9 cellular contexts compared by ENCODE assay signal in genomic region chr7:139647812-139648616, GRCh38.
DNase-seq lines count a peak whose midpoint lies in the region; ATAC-seq and TF ChIP-seq lines count a peak whose summit lies in the region.
"Had no signal": no experiment of that assay in that cellular context is flagged by ENCODE, and none has a peak within 500 bp of the region (broad histone marks: within the 10 kb centered on the region; RNA-seq: fewer than 3 reads in every experiment).

No MANE protein-coding gene starts in this region.

- peaks cover 67% of the 10 kb centered on the region for H3K4me1 Mint-ChIP-seq in activated T-cell treated with anti-CD3 and anti-CD28 coated beads, Interleukin-2, amount 50 U/mL, for 72 hours (ENCODE audit: low read depth)
- peaks cover 42% of the 10 kb centered on the region for H3K4me1 Mint-ChIP-seq in activated T-helper 2 cell treated with anti-CD3 and anti-CD28 coated beads, Interferon-gamma antibody, Interleukin-2, Interleukin-4, amounts not matched to agents 10 μg/mL and 5 μg/mL and 100 μg/mL, durations not matched to agents 14 hours and 24 hours and 36 hours (ENCODE audit: low read depth)

- H3K36me3 Mint-ChIP-seq in activated T-cell treated with anti-CD3 and anti-CD28 coated beads, Interleukin-2, amount 50 U/mL, for 72 hours (ENCODE audit: insufficient read depth in 2 of 2): no peaks in the 10 kb centered on the region
- H3K36me3 Mint-ChIP-seq in activated T-helper 2 cell treated with anti-CD3 and anti-CD28 coated beads, Interferon-gamma antibody, Interleukin-2, Interleukin-4, amounts not matched to agents 10 μg/mL and 5 μg/mL and 100 μg/mL, durations not matched to agents 14 hours and 24 hours and 36 hours (ENCODE audit: low read depth): no peaks in the 10 kb centered on the region

- TF ChIP-seq RAD21 in liver (IDR thresholded peaks at IDR 0.05): no peak

- H3K4me3 ChIP-seq in liver (ENCODE audit: low read depth in 1 of 3, low read length in 3 of 3): no peak overlapping the region

- H3K27me3 ChIP-seq in liver (ENCODE audit: control insufficient read depth in 4 of 4, insufficient read depth in 4 of 4, low read length in 3 of 4): no peaks in the 10 kb centered on the region

- H3K27ac Mint-ChIP-seq in activated T-cell treated with anti-CD3 and anti-CD28 coated beads, Interleukin-2, amount 50 U/mL, for 72 hours: peak overlapping the region; percentile 90
- H3K27ac Mint-ChIP-seq in activated T-helper 2 cell treated with anti-CD3 and anti-CD28 coated beads, Interferon-gamma antibody, Interleukin-2, Interleukin-4, amounts not matched to agents 10 μg/mL and 5 μg/mL and 100 μg/mL, durations not matched to agents 14 hours and 24 hours and 36 hours: peak overlapping the region; percentile 54

- peaks cover 0 to 3% (median 1%) of the 10 kb centered on the region in 4 donors for H3K36me3 ChIP-seq in liver (ENCODE audit: control insufficient read depth in 4 of 4, insufficient read depth in 3 of 4, low read depth in 1 of 4, low read length in 3 of 4)

- intact Hi-C loops in activated T-helper 2 cell treated with anti-CD3 and anti-CD28 coated beads, Interferon-gamma antibody, Interleukin-2, Interleukin-4, amounts not matched to agents 10 μg/mL and 5 μg/mL and 100 μg/mL, durations not matched to agents 14 hours and 24 hours and 36 hours (cut with micrococcal nuclease): loop anchor here (2.0 to 5.0 kb wide), 3 partner anchors 74 to 355 kb away; no protein-coding TSS in a partner anchor

- peaks cover 7 to 77% (median 61%) of the 10 kb centered on the region in 4 donors for H3K4me1 ChIP-seq in liver (ENCODE audit: control insufficient read depth in 4 of 4, insufficient read depth in 4 of 4, low read length in 3 of 4)

- peak in 1 of 2 donors; percentile 17 for ATAC-seq in activated T-cell treated with anti-CD3 and anti-CD28 coated beads, Interleukin-2, amount 50 U/mL, for 72 hours (replicated peaks in 1 of 2)
- ATAC-seq in HG03135 (IDR thresholded peaks at IDR 0.05; ENCODE audit: unreplicated experiment): no peak

- H3K27ac ChIP-seq in liver (ENCODE audit: low read depth in 1 of 2, low read length in 2 of 2): peak overlapping the region; percentile 49 to 75

- no peaks in the 10 kb centered on the region for H3K9me3 Mint-ChIP-seq in activated T-cell treated with anti-CD3 and anti-CD28 coated beads, Interleukin-2, amount 50 U/mL, for 72 hours
- H3K9me3 Mint-ChIP-seq in activated T-helper 2 cell treated with anti-CD3 and anti-CD28 coated beads, Interferon-gamma antibody, Interleukin-2, Interleukin-4, amounts not matched to agents 10 μg/mL and 5 μg/mL and 100 μg/mL, durations not matched to agents 14 hours and 24 hours and 36 hours: no peaks in the 10 kb centered on the region

- WGBS in liver: 77% methylated on average over 12 of the region's 12 CpGs

- TF ChIP-seq CTCF in liver (IDR thresholded peaks at IDR 0.05; ENCODE audit: low read depth, low read length, missing input control): no peak

- no peaks in the 10 kb centered on the region for H3K27me3 Mint-ChIP-seq in activated T-cell treated with anti-CD3 and anti-CD28 coated beads, Interleukin-2, amount 50 U/mL, for 72 hours (ENCODE audit: low read depth)
- no peaks in the 10 kb centered on the region for H3K27me3 Mint-ChIP-seq in activated T-helper 2 cell treated with anti-CD3 and anti-CD28 coated beads, Interferon-gamma antibody, Interleukin-2, Interleukin-4, amounts not matched to agents 10 μg/mL and 5 μg/mL and 100 μg/mL, durations not matched to agents 14 hours and 24 hours and 36 hours (ENCODE audit: low read depth)

- H3K9me3 ChIP-seq in liver (ENCODE audit: control insufficient read depth in 4 of 4, low read length in 3 of 4): no peaks in the 10 kb centered on the region

- no peak for DNase-seq in activated T-cell treated with anti-CD3 and anti-CD28 coated beads, Interleukin-2, amount 50 U/mL, for 72 hours
- DNase-seq in activated T-cell treated with anti-CD3 and anti-CD28 coated beads for 4 hours (no peak), superior temporal gyrus (ENCODE audit: extremely low spot score) (peak; percentile 64), SW 1271 (lab: John Stamatoyannopoulos, UW) (no peak)
- DNase-seq in activated T-helper 2 cell treated with anti-CD3 and anti-CD28 coated beads, Interferon-gamma antibody, Interleukin-2, Interleukin-4, amounts not matched to agents 10 μg/mL and 5 μg/mL and 100 μg/mL, durations not matched to agents 14 hours and 24 hours and 36 hours (ENCODE audit: low spot score): no peak
- DNase-seq in stimulated activated naive CD4-positive, alpha-beta T cell treated with Interleukin-2 at 50 U/mL for 16 hours (lab: John Stamatoyannopoulos, UW): no peak
- DNase-seq: NCI-H524 had no signal

- no peak overlapping the region for H3K9ac ChIP-seq in liver (ENCODE audit: low read depth in 1 of 2, low read length in 2 of 2)

- H3K4me3 Mint-ChIP-seq in activated T-cell treated with anti-CD3 and anti-CD28 coated beads, Interleukin-2, amount 50 U/mL, for 72 hours: peak overlapping the region; percentile 76 to 88
- H3K4me3 Mint-ChIP-seq in activated T-helper 2 cell treated with anti-CD3 and anti-CD28 coated beads, Interferon-gamma antibody, Interleukin-2, Interleukin-4, amounts not matched to agents 10 μg/mL and 5 μg/mL and 100 μg/mL, durations not matched to agents 14 hours and 24 hours and 36 hours (ENCODE audit: low read depth): peak overlapping the region; percentile 10

TF ChIP-seq in liver, 16 proteins besides CTCF, POLR2A, EP300 and RAD21:
- TF ChIP-seq ATF3 (IDR thresholded peaks at IDR 0.05): no peak
- TF ChIP-seq HNF4A (conservative IDR thresholded peaks at IDR 0.05): peak in 1 of 2 donors; percentile 28
